In genomic region chr16:25121824-25122600, GRCh38 we compare ENCODE assay signal across 25 cellular contexts.
"Had no signal": no experiment of that assay in that cellular context is flagged by ENCODE, and none has a peak within 500 bp of the region (broad histone marks: within the 10 kb centered on the region; RNA-seq: fewer than 3 reads in every experiment).

No MANE protein-coding gene starts in this region.

- DNase-seq: activated CD4-positive, alpha-beta T cell treated with anti-CD3 and anti-CD28 coated beads for 36 hours; activated CD8-positive, alpha-beta memory T cell treated with anti-CD3 and anti-CD28 coated beads, Interleukin-2, amount 50 U/mL, for 4 hours; activated CD8-positive, alpha-beta T cell treated with anti-CD3 and anti-CD28 coated beads for 36 hours; activated gamma-delta T cell treated with Interleukin-2 at 50 U/mL for 16 hours; activated naive CD4-positive, alpha-beta T cell treated with anti-CD3 and anti-CD28 coated beads, Interleukin-2, amount 10 ng/mL, durations not matched to agents 7 days and 5 days; activated naive CD8-positive, alpha-beta T cell treated with anti-CD3 and anti-CD28 coated beads for 36 hours; activated T-cell treated with anti-CD3 and anti-CD28 coated beads, Interleukin-2, amount 50 U/mL, for 72 hours; anterior cingulate cortex; caudate nucleus; NCI-H1105 treated with DMSO at 0.1 percent for 48 hours; NCI-H1436 treated with DMSO at 0.1 percent for 48 hours; NCI-H187; NCI-H2081; NCI-H510A treated with DMSO at 0.1 percent for 48 hours; NCI-H69; NK-92 treated with Interleukin-12 subunit alpha and Interleukin-12 subunit beta, amount 100 ng/mL, for 24 hours; Peyer's patch; Right ventricle myocardium superior; SJCRH30; SK-N-SH; T-helper 1 cell had no signal

- H3K4me2 ChIP-seq: KMS-11, SK-N-SH had no signal

- H3K27ac Mint-ChIP-seq: activated CD4-positive, alpha-beta T cell treated with anti-CD3 and anti-CD28 coated beads for 36 hours; activated CD8-positive, alpha-beta T cell treated with anti-CD3 and anti-CD28 coated beads for 36 hours; activated naive CD4-positive, alpha-beta T cell treated with anti-CD3 and anti-CD28 coated beads, Interleukin-2, amount 10 ng/mL, durations not matched to agents 7 days and 5 days; activated naive CD8-positive, alpha-beta T cell treated with anti-CD3 and anti-CD28 coated beads for 36 hours; activated T-cell treated with anti-CD3 and anti-CD28 coated beads, Interleukin-2, amount 50 U/mL, for 72 hours; activated T-helper 2 cell treated with anti-CD3 and anti-CD28 coated beads, Interferon-gamma antibody, Interleukin-2, Interleukin-4, amounts not matched to agents 10 μg/mL and 5 μg/mL and 100 μg/mL, durations not matched to agents 14 hours and 24 hours and 36 hours had no signal

- H3K27ac ChIP-seq: KMS-11, Peyer's patch, RWPE1, SJCRH30, VCaP had no signal

- H3K9me3 Mint-ChIP-seq: activated CD8-positive, alpha-beta T cell treated with anti-CD3 and anti-CD28 coated beads for 36 hours; activated naive CD4-positive, alpha-beta T cell treated with anti-CD3 and anti-CD28 coated beads, Interleukin-2, amount 10 ng/mL, durations not matched to agents 7 days and 5 days; activated naive CD8-positive, alpha-beta T cell treated with anti-CD3 and anti-CD28 coated beads for 36 hours; activated T-cell treated with anti-CD3 and anti-CD28 coated beads, Interleukin-2, amount 50 U/mL, for 72 hours; activated T-helper 2 cell treated with anti-CD3 and anti-CD28 coated beads, Interferon-gamma antibody, Interleukin-2, Interleukin-4, amounts not matched to agents 10 μg/mL and 5 μg/mL and 100 μg/mL, durations not matched to agents 14 hours and 24 hours and 36 hours had no signal

- H3K36me3 ChIP-seq: Peyer's patch, SJCRH30 had no signal

- H3K27me3 Mint-ChIP-seq: activated CD4-positive, alpha-beta T cell treated with anti-CD3 and anti-CD28 coated beads for 36 hours; activated CD8-positive, alpha-beta T cell treated with anti-CD3 and anti-CD28 coated beads for 36 hours; activated naive CD4-positive, alpha-beta T cell treated with anti-CD3 and anti-CD28 coated beads, Interleukin-2, amount 10 ng/mL, durations not matched to agents 7 days and 5 days; activated naive CD8-positive, alpha-beta T cell treated with anti-CD3 and anti-CD28 coated beads for 36 hours had no signal

- H3K27me3 ChIP-seq: Peyer's patch, SJCRH30 had no signal

- H3K9me3 ChIP-seq: Peyer's patch, SJCRH30, SK-N-SH had no signal

- H3K4me3 ChIP-seq: Peyer's patch, SJCRH30 had no signal

- H3K4me3 Mint-ChIP-seq: activated CD4-positive, alpha-beta T cell treated with anti-CD3 and anti-CD28 coated beads for 36 hours; activated CD8-positive, alpha-beta T cell treated with anti-CD3 and anti-CD28 coated beads for 36 hours; activated naive CD4-positive, alpha-beta T cell treated with anti-CD3 and anti-CD28 coated beads, Interleukin-2, amount 10 ng/mL, durations not matched to agents 7 days and 5 days; activated naive CD8-positive, alpha-beta T cell treated with anti-CD3 and anti-CD28 coated beads for 36 hours; activated T-cell treated with anti-CD3 and anti-CD28 coated beads, Interleukin-2, amount 50 U/mL, for 72 hours had no signal

- H3K9ac ChIP-seq: KMS-11, SK-N-SH had no signal

- ATAC-seq: activated CD4-positive, alpha-beta T cell treated with anti-CD3 and anti-CD28 coated beads for 36 hours; activated CD8-positive, alpha-beta T cell treated with anti-CD3 and anti-CD28 coated beads for 36 hours; activated T-cell treated with anti-CD3 and anti-CD28 coated beads, Interleukin-2, amount 50 U/mL, for 72 hours had no signal
